Comparison of ENCODE assay signal across 7 cellular contexts in the genomic region with DNA sequence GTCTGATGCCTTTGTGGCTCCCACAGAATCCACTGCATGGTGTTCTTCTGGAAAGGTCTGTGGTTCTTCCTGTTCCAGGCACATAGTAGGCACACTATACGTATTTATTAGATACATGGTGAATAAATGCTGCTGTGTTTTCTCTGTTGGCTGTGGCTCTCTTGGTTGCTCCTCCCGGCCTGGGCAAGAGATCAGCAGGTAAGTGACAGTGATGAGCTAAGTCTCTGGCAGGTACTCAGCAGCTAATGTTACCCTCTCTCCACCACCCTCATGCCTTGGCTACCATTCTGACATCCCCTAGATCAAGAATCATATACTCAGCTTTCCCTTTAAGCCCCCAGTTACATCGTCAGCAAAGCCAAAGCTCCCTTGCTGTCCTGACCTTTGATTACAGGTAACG. TPM values are rescaled to one million over a fixed set of nuclear protein-coding genes. Genes with fewer than 3 reads are reported as not detected.
"Had no signal": no experiment of that assay in that cellular context is flagged by ENCODE, and none has a peak within 500 bp of the region (broad histone marks: within the 10 kb centered on the region; RNA-seq: fewer than 3 reads in every experiment).

No MANE protein-coding gene starts in this region.

- DNase-seq: HFFc6, KBM-7 had no signal

- H2AFZ ChIP-seq: GM23338 had no signal

- H3K9me3 ChIP-seq: HAP-1 had no signal

- H3K36me3 ChIP-seq: HAP-1 had no signal

- H3K4me3 ChIP-seq: GM23338, HAP-1 had no signal

- H3K4me2 ChIP-seq: GM23338 had no signal

- H3K27ac ChIP-seq: HL-60 had no signal

- H3K4me1 ChIP-seq: HAP-1 had no signal

RNA-seq across cellular contexts. Expression of a gene that starts 8.4 kb away (rescaled TPM):
- total RNA-seq: HepG2, HFFc6, HT1080 had no signal
